10 cellular contexts compared by ENCODE assay signal in genomic region chr1:185244015-185244747, GRCh38.
A peak's percentile ranks its signal among the peaks of the same experiment; 100 is the strongest.
DNase-seq lines count a peak whose midpoint lies in the region; ATAC-seq and TF ChIP-seq lines count a peak whose summit lies in the region.
"Had no signal": no experiment of that assay in that cellular context is flagged by ENCODE, and none has a peak within 500 bp of the region (broad histone marks: within the 10 kb centered on the region; RNA-seq: fewer than 3 reads in every experiment).

No MANE protein-coding gene starts in this region.

- no peaks in the 10 kb centered on the region for H3K36me3 ChIP-seq in colonic mucosa
- H3K36me3 ChIP-seq in body of pancreas (replicated peaks in 1 of 2; ENCODE audit: insufficient read depth in 1 of 2, low read depth in 2 of 2) = no peaks in the 10 kb centered on the region
- no peaks in the 10 kb centered on the region for H3K36me3 ChIP-seq in endodermal cell (ENCODE audit: control insufficient read depth, insufficient read depth, low read length)
- H3K36me3 ChIP-seq: suprapubic skin had no signal

- no peaks in the 10 kb centered on the region for H3K9me3 Mint-ChIP-seq in endodermal cell

- ATAC-seq in body of pancreas = no peak

- H3K4me3 ChIP-seq in colonic mucosa (no peak overlapping the region), body of pancreas (no peak overlapping the region), endodermal cell (ENCODE audit: low read length) (no peak overlapping the region)
- H3K4me3 ChIP-seq: suprapubic skin had no signal

- H3K27me3 ChIP-seq in colonic mucosa (no peaks in the 10 kb centered on the region), body of pancreas (no peaks in the 10 kb centered on the region), endodermal cell (ENCODE audit: control insufficient read depth, insufficient read depth, low read length, poor library complexity, severe bottlenecking) (no peaks in the 10 kb centered on the region)
- H3K27me3 ChIP-seq: suprapubic skin had no signal

- H3K9ac ChIP-seq in colonic mucosa (ENCODE audit: low read depth in 2 of 2, low read length in 2 of 2) (no peak overlapping the region), endodermal cell (ENCODE audit: extremely low read depth, low read length, poor library complexity, severe bottlenecking) (no peak overlapping the region)

- 93% methylated on average over 3 of the region's 3 CpGs for WGBS in body of pancreas, 2 donors
- 97% methylated on average over 3 of the region's 3 CpGs; no CpG with 5 or more reads in 1 of the 2 experiments for WGBS in endodermal cell (ENCODE audit: insufficient coverage in 1 of 2, insufficient read length in 1 of 2), 2 experiments

- H3K9me3 ChIP-seq in colonic mucosa (no peaks in the 10 kb centered on the region), body of pancreas (no peaks in the 10 kb centered on the region), endodermal cell (ENCODE audit: control insufficient read depth, low read length) (no peaks in the 10 kb centered on the region)
- H3K9me3 ChIP-seq: suprapubic skin had no signal

- H3K36me3 Mint-ChIP-seq in endodermal cell (ENCODE audit: low read depth) = no peaks in the 10 kb centered on the region

- no peak for TF ChIP-seq POLR2A in body of pancreas (IDR thresholded peaks at IDR 0.05)

- no peaks in the 10 kb centered on the region for H3K4me1 ChIP-seq in colonic mucosa
- H3K4me1 ChIP-seq in body of pancreas = peaks cover 2% of the 10 kb centered on the region
- no peaks in the 10 kb centered on the region for H3K4me1 ChIP-seq in endodermal cell (ENCODE audit: control insufficient read depth, insufficient read depth, low read length)
- H3K4me1 ChIP-seq: suprapubic skin had no signal

- H3K4me3 Mint-ChIP-seq in endodermal cell = no peak overlapping the region

- H3K27ac ChIP-seq in epithelial cell of prostate (peak overlapping the region; percentile 39), colonic mucosa (no peak overlapping the region), body of pancreas (no peak overlapping the region), endodermal cell (ENCODE audit: low read depth, low read length) (no peak overlapping the region)
- H3K27ac ChIP-seq: suprapubic skin had no signal

- H3K27ac Mint-ChIP-seq in endodermal cell = no peak overlapping the region

- intact Hi-C loops in colonic mucosa (cut with DNase I) = no loop called here
- intact Hi-C loops in body of pancreas (cut with DNase I) = no loop called here

- TF ChIP-seq CTCF in colonic mucosa (IDR thresholded peaks at IDR 0.05) (no peak), body of pancreas (IDR thresholded peaks at IDR 0.05) (no peak), endodermal cell (conservative IDR thresholded peaks at IDR 0.05) (no peak)

- peaks cover 4% of the 10 kb centered on the region for H3K4me1 Mint-ChIP-seq in endodermal cell

- peak; percentile 85 for DNase-seq in HCEC 1CT
- peak; percentile 74 for DNase-seq in activated CD4-positive, alpha-beta T cell treated with anti-CD3 and anti-CD28 coated beads for 48 hours
- peak; percentile 71 for DNase-seq in epithelial cell of prostate (ENCODE audit: low read depth, low spot score)
- peak; percentile 3 to 17 (median 11) for DNase-seq in stimulated activated CD4-positive, alpha-beta T cell treated with anti-CD3 and anti-CD28 coated beads, TNF-alpha, amount 100 ng/mL, for 1 hour (ENCODE audit: low read depth in 3 of 3, low spot score in 1 of 3)
- DNase-seq in colonic mucosa = no peak
- no peak for DNase-seq in body of pancreas
- no peak for DNase-seq in endodermal cell
- DNase-seq in cerebellum (ENCODE audit: low spot score) = no peak
- DNase-seq: NCI-H524 had no signal

- H3K27me3 Mint-ChIP-seq in endodermal cell (ENCODE audit: insufficient read depth) = no peaks in the 10 kb centered on the region

Comparison
In these comparisons a context has a peak if more than half of its experiments do, and no peak if none do; other contexts are left out.
1. DNase-seq: peak in HCEC 1CT (single experiment), activated CD4-positive, alpha-beta T cell treated with anti-CD3 and anti-CD28 coated beads for 48 hours (single experiment), epithelial cell of prostate (single experiment) and stimulated activated CD4-positive, alpha-beta T cell treated with anti-CD3 and anti-CD28 coated beads, TNF-alpha, amount 100 ng/mL, for 1 hour (3 of 3); none in colonic mucosa (single experiment), body of pancreas (0 of 4), endodermal cell (single experiment) and cerebellum (single experiment).